In the genomic region with DNA sequence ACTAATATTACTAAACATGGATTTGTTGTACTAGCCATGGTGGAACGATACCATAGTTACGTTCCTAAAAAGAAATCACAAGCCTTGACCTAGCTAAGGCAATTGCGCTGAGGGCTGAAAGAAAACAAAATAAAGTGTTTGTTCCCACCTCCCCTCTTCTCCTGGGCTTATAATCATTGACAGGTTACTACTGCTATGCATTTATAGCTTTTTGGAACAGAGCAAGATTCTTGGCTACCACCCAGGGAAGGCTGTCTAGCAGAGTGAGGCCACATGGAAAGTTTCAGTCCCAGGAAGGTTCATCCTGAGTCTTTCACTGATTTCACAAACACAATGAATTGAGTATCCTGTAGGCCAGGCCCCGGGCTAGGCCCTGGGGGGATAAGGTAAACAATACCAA, we compare ENCODE assay signal across 22 cellular contexts.
DNase-seq lines count a peak whose midpoint lies in the region; ATAC-seq, FAIRE-seq and TF ChIP-seq lines count a peak whose summit lies in the region.
"Had no signal": no experiment of that assay in that cellular context is flagged by ENCODE, and none has a peak within 500 bp of the region (broad histone marks: within the 10 kb centered on the region; RNA-seq: fewer than 3 reads in every experiment).

No MANE protein-coding gene starts in this region.

- H3K27me3 ChIP-seq in neural progenitor cell = no peaks in the 10 kb centered on the region
- H3K27me3 ChIP-seq in CD4-positive, alpha-beta memory T cell (ENCODE audit: insufficient read depth, low read length) = no peaks in the 10 kb centered on the region
- H3K27me3 ChIP-seq: SJSA1 had no signal

- peaks cover 10% of the 10 kb centered on the region for H3F3A ChIP-seq in neural progenitor cell (ENCODE audit: low read depth)

- H3K27ac Mint-ChIP-seq in neural progenitor cell = no peak overlapping the region
- no peak overlapping the region for H3K27ac Mint-ChIP-seq in CD4-positive, alpha-beta memory T cell
- H3K27ac Mint-ChIP-seq: GM23338, H9 had no signal

- H3K36me3 ChIP-seq in neural progenitor cell = no peaks in the 10 kb centered on the region
- no peaks in the 10 kb centered on the region for H3K36me3 ChIP-seq in CD4-positive, alpha-beta memory T cell (ENCODE audit: insufficient read depth, low read length)

- no peak overlapping the region for H3K4me3 ChIP-seq in AG10803 (ENCODE audit: low read length)
- H3K4me3 ChIP-seq in neural progenitor cell = no peak overlapping the region
- no peak overlapping the region for H3K4me3 ChIP-seq in CD4-positive, alpha-beta memory T cell (ENCODE audit: low read length in 2 of 2)
- H3K4me3 ChIP-seq: GM23338, PC-9, SJSA1 had no signal

- H3K79me2 ChIP-seq in neural progenitor cell (ENCODE audit: low read depth) = no peaks in the 10 kb centered on the region

- H3K4me3 Mint-ChIP-seq in neural progenitor cell = no peak overlapping the region
- no peak overlapping the region for H3K4me3 Mint-ChIP-seq in CD4-positive, alpha-beta memory T cell
- H3K4me3 Mint-ChIP-seq: GM23338, H9 had no signal

- peaks cover 9% of the 10 kb centered on the region for H3K9me3 Mint-ChIP-seq in neural progenitor cell
- H3K9me3 Mint-ChIP-seq in CD4-positive, alpha-beta memory T cell = no peaks in the 10 kb centered on the region

- ATAC-seq in GM18498 (IDR thresholded peaks at IDR 0.05; ENCODE audit: unreplicated experiment) = no peak
- no peak for ATAC-seq in GM19467 (IDR thresholded peaks at IDR 0.05; ENCODE audit: unreplicated experiment)
- ATAC-seq: GM23338, Right ventricle myocardium inferior had no signal

- CTCF ChIA-PET in CD4-positive, alpha-beta memory T cell (lab: Charles Lee; ENCODE audit: partially characterized antibody) = no interaction called here

- no peaks in the 10 kb centered on the region for H4K20me1 ChIP-seq in neural progenitor cell (ENCODE audit: low read depth)

- no peaks in the 10 kb centered on the region for H3K9me3 ChIP-seq in neural progenitor cell (ENCODE audit: low read depth)
- no peaks in the 10 kb centered on the region for H3K9me3 ChIP-seq in CD4-positive, alpha-beta memory T cell (ENCODE audit: control insufficient read depth in 1 of 2, low read length in 2 of 2)
- H3K9me3 ChIP-seq: SJSA1 had no signal

- peak; percentile 95 for FAIRE-seq in TTC549 (lab: Jason Lieb, UNC)
- FAIRE-seq: D721Med, HTR-8/SVneo had no signal

- peak; percentile 39 for DNase-seq in AG10803 (ENCODE audit: low read depth)
- DNase-seq in glomerular visceral epithelial cell (ENCODE audit: extremely low spot score) = peak; percentile 51
- DNase-seq in neural progenitor cell (ENCODE audit: low spot score) = peak; percentile 38
- no peak for DNase-seq in dedifferentiated amniotic fluid mesenchymal stem cell (ENCODE audit: extremely low spot score)
- DNase-seq in CD4-positive, alpha-beta memory T cell = no peak
- DNase-seq: ACHN, H9, MM.1S, NCI-H2029, NCI-H2227 treated with DMSO at 0.1 percent for 48 hours, NCI-H526 treated with DMSO at 0.1 percent for 48 hours, PC-9 had no signal

- TF ChIP-seq CTCF in AG10803 (conservative IDR thresholded peaks at IDR 0.05; ENCODE audit: low read length) (no peak), neural progenitor cell (IDR thresholded peaks at IDR 0.05) (no peak)

- no peak overlapping the region for H3K4me2 ChIP-seq in neural progenitor cell
- H3K4me2 ChIP-seq: GM23338, KMS-11, PC-9 had no signal

- intact Hi-C loops in CD4-positive, alpha-beta memory T cell (cut with micrococcal nuclease) = no loop called here

- H3K27me3 Mint-ChIP-seq in neural progenitor cell (ENCODE audit: insufficient read depth, low read depth) = peaks cover 7% of the 10 kb centered on the region
- H3K27me3 Mint-ChIP-seq in CD4-positive, alpha-beta memory T cell = peaks cover 2 to 3% of the 10 kb centered on the region in 2 donors

- peaks cover 25% of the 10 kb centered on the region for H3K4me1 Mint-ChIP-seq in neural progenitor cell
- H3K4me1 Mint-ChIP-seq in CD4-positive, alpha-beta memory T cell = no peaks in the 10 kb centered on the region
- H3K4me1 Mint-ChIP-seq: GM23338, H9 had no signal

- no peaks in the 10 kb centered on the region for H3K36me3 Mint-ChIP-seq in neural progenitor cell
- H3K36me3 Mint-ChIP-seq in CD4-positive, alpha-beta memory T cell = no peaks in the 10 kb centered on the region

- peaks cover 14% of the 10 kb centered on the region for H3K4me1 ChIP-seq in neural progenitor cell
- no peaks in the 10 kb centered on the region for H3K4me1 ChIP-seq in CD4-positive, alpha-beta memory T cell (ENCODE audit: insufficient read depth, low read length)

- H2AFZ ChIP-seq in neural progenitor cell (replicated peaks) = no peak overlapping the region
- H2AFZ ChIP-seq: GM23338, PC-9 had no signal

- H3K27ac ChIP-seq in neural progenitor cell = no peak overlapping the region
- no peak overlapping the region for H3K27ac ChIP-seq in CD4-positive, alpha-beta memory T cell (ENCODE audit: low read depth, low read length)
- H3K27ac ChIP-seq: 22Rv1, KMS-11, PC-9, SJSA1 had no signal

- H3K9ac ChIP-seq in neural progenitor cell = no peak overlapping the region
- H3K9ac ChIP-seq: KMS-11 had no signal

- POLR2A ChIA-PET in CD4-positive, alpha-beta memory T cell (lab: Charles Lee; ENCODE audit: partially characterized antibody) = no interaction called here

Comparison
In these comparisons a context has a peak if more than half of its experiments do, and no peak if none do; other contexts are left out.
1. DNase-seq: peak in AG10803 (single experiment), glomerular visceral epithelial cell (single experiment) and neural progenitor cell (single experiment); none in dedifferentiated amniotic fluid mesenchymal stem cell (single experiment) and CD4-positive, alpha-beta memory T cell (0 of 5).